In the genomic region with DNA sequence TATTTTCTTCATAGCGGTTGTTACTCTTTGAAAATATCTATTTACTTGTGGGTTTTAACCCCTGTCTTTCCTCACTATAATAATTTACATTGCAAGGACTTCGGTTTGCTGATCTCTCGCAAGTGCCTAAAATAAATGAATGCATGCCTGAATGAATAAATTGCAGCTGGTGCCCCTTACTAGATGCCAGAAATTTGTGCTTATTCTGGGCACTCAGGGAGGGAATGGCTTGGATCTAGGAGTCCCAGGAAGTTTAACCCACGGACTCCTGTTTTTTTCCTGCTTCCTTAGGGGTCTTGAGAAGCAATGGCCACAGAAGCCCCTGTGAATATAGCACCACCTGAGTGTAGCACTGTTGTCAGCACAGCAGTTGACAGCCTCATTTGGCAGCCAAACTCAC, we compare ENCODE assay signal across 1 cellular context.
TF ChIP-seq lines count a peak whose summit lies in the region.

No MANE protein-coding gene starts in this region.

TF ChIP-seq in HepG2, 621 proteins besides CTCF, POLR2A, EP300 and RAD21:
- TF ChIP-seq ZNF205 (CRISPR knock-in tag; IDR thresholded peaks at IDR 0.05) (no peak), KLF12 (CRISPR knock-in tag; IDR thresholded peaks at IDR 0.05; ENCODE audit: borderline replicate concordance) (no peak), CHD4 (IDR thresholded peaks at IDR 0.05; ENCODE audit: borderline replicate concordance, low read length) (no peak), HMG20A (CRISPR knock-in tag; IDR thresholded peaks at IDR 0.05; ENCODE audit: borderline replicate concordance) (no peak), ARNTL (CRISPR knock-in tag; IDR thresholded peaks at IDR 0.05) (no peak)
- TF ChIP-seq, protein P1, sequence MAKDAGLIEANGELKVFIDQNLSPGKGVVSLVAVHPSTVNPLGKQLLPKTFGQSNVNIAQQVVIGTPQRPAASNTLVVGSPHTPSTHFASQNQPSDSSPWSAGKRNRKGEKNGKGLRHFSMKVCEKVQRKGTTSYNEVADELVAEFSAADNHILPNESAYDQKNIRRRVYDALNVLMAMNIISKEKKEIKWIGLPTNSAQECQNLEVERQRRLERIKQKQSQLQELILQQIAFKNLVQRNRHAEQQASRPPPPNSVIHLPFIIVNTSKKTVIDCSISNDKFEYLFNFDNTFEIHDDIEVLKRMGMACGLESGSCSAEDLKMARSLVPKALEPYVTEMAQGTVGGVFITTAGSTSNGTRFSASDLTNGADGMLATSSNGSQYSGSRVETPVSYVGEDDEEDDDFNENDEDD (CRISPR knock-in tag; IDR thresholded peaks at IDR 0.05; ENCODE audit: borderline replicate concordance): no peak
